Comparison of ENCODE assay signal across 16 cellular contexts in genomic region chr16:56420613-56421012, GRCh38.
"Had no signal": no experiment of that assay in that cellular context is flagged by ENCODE, and none has a peak within 500 bp of the region (broad histone marks: within the 10 kb centered on the region; RNA-seq: fewer than 3 reads in every experiment).

No MANE protein-coding gene starts in this region.

- H3K4me3 ChIP-seq: esophagus muscularis mucosa, heart right ventricle, sigmoid colon, upper lobe of right lung had no signal

- H3K4me3 Mint-ChIP-seq: activated CD4-positive, alpha-beta T cell treated with anti-CD3 and anti-CD28 coated beads, Interleukin-2, amount 10 ng/mL, durations not matched to agents 24 days and 14 days; activated naive CD8-positive, alpha-beta T cell; nephron; T-helper 1 cell treated with Interleukin-12 subunit alpha and Interleukin-12 subunit beta and Interleukin-4 antibody, amounts not matched to agents 30 μg/mL and 1 μg/mL, for 36 hours; WTC11 had no signal

- H3K36me3 ChIP-seq: esophagus muscularis mucosa, heart right ventricle, sigmoid colon, upper lobe of right lung had no signal

- H3K36me3 Mint-ChIP-seq: WTC11 had no signal

- H3K27ac Mint-ChIP-seq: activated CD4-positive, alpha-beta T cell treated with anti-CD3 and anti-CD28 coated beads, Interleukin-2, amount 10 ng/mL, durations not matched to agents 24 days and 14 days; T-helper 1 cell treated with Interleukin-12 subunit alpha and Interleukin-12 subunit beta and Interleukin-4 antibody, amounts not matched to agents 30 μg/mL and 1 μg/mL, for 36 hours had no signal

- H3K27me3 ChIP-seq: esophagus muscularis mucosa, foreskin keratinocyte, heart right ventricle, sigmoid colon, upper lobe of right lung had no signal

- H3K27me3 Mint-ChIP-seq: activated CD4-positive, alpha-beta T cell treated with anti-CD3 and anti-CD28 coated beads, Interleukin-2, amount 10 ng/mL, durations not matched to agents 24 days and 14 days; activated naive CD8-positive, alpha-beta T cell had no signal

- H3K9me3 Mint-ChIP-seq: activated CD4-positive, alpha-beta T cell treated with anti-CD3 and anti-CD28 coated beads, Interleukin-2, amount 10 ng/mL, durations not matched to agents 24 days and 14 days; nephron; T-helper 1 cell treated with Interleukin-12 subunit alpha and Interleukin-12 subunit beta and Interleukin-4 antibody, amounts not matched to agents 30 μg/mL and 1 μg/mL, for 36 hours; WTC11 had no signal

- ATAC-seq: foreskin keratinocyte; heart right ventricle; stimulated activated naive CD8-positive, alpha-beta T cell treated with anti-CD3 and anti-CD28 coated beads, Interleukin-15, Interleukin-2, amounts not matched to agents 100 U/mL and 50 U/mL, for 24 hours; upper lobe of right lung; WTC11 had no signal

- H3K9me3 ChIP-seq: esophagus muscularis mucosa, heart right ventricle, sigmoid colon, upper lobe of right lung had no signal

- H3K27ac ChIP-seq: esophagus muscularis mucosa, heart right ventricle, sigmoid colon, upper lobe of right lung had no signal

- DNase-seq: activated CD4-positive, alpha-beta T cell treated with anti-CD3 and anti-CD28 coated beads, Interleukin-2, amount 10 ng/mL, durations not matched to agents 24 days and 14 days; activated CD8-positive, alpha-beta memory T cell treated with anti-CD3 and anti-CD28 coated beads for 24 hours; activated effector memory CD4-positive, alpha-beta T cell treated with Interleukin-2 at 50 U/mL for 16 hours; activated T-cell treated with anti-CD3 and anti-CD28 coated beads for 4 hours; anterior cingulate cortex; heart right ventricle; sigmoid colon; stimulated activated CD4-positive, alpha-beta T cell treated with anti-CD3 and anti-CD28 coated beads, Interleukin-12 subunit alpha, Interleukin-12 subunit beta, amount 100 ng/mL, for 4 hours; stimulated activated naive CD8-positive, alpha-beta T cell treated with anti-CD3 and anti-CD28 coated beads, Interleukin-15, Interleukin-2, amounts not matched to agents 100 U/mL and 50 U/mL, for 24 hours; upper lobe of right lung had no signal
